Comparison of ENCODE assay signal across 8 cellular contexts in the genomic region with DNA sequence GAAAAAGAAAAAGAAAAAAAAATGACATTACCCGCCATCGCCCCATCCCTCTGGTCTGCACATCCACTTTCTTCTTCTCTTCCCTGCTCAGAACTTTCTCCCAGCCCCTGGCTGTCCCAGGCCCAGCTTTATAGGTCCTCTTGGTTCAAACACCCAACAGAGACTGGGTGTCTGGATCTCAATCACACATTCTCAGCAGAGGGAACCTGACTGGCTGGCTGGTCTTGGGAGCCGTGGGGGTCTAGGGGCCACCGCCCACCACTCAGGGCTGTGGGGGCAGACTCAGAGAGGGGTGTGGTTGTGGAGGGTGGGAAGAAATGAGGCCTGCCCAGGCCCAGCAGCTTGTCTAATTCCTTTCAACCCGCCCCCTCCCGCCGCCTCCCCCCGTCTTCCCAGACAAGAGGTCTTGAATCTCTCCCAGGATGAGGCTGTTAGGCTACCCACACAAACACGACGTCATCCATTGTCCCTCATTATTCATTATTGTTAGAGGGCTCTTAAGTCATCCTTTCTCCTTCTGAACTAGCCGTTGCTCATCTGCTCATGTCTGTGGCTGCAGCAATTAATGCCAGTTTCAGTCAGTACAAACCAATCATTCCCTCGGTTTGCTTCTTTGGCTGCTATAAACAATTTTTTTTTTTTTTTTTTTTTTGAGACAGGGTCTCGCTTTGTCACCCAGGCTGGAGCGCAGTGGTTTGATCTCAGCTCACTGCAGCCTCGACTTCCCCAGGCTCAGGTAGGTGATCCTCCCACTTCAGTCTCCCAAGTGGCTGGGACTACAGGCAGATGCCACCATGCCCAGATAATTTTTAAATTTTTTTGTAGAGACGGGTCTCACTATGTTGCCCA.
A peak's percentile ranks its signal among the peaks of the same experiment; 100 is the strongest.
DNase-seq lines count a peak whose midpoint lies in the region; ATAC-seq and TF ChIP-seq lines count a peak whose summit lies in the region.

No MANE protein-coding gene starts in this region.

- peak; percentile 53 for ATAC-seq in SK-N-SH treated with all-trans-retinoic acid at 6 μM for 48 hours
- no peak for ATAC-seq in GM18505 (IDR thresholded peaks at IDR 0.05; ENCODE audit: unreplicated experiment)
- no peak for ATAC-seq in HG03565 (IDR thresholded peaks at IDR 0.05; ENCODE audit: unreplicated experiment)
- no peak for ATAC-seq in HG03571 (IDR thresholded peaks at IDR 0.05; ENCODE audit: unreplicated experiment)

- DNase-seq in NCI-H524 (lab: John Stamatoyannopoulos, UW): peak; percentile 14 to 57
- no peak for DNase-seq in NCI-H524 treated with DMSO at 0.1 percent for 48 hours (lab: John Stamatoyannopoulos, UW)
- DNase-seq in hypothalamus (lab: John Stamatoyannopoulos, UW): peak in 37 of 51 donors; percentile 2 to 81 (median 38)
- peak; percentile 44 for DNase-seq in stromal cell of bone marrow (ENCODE audit: low read depth)

- no peak for TF ChIP-seq POLR2A in GM18505 (IDR thresholded peaks at IDR 0.05; ENCODE audit: borderline replicate concordance, extremely low read depth, insufficient read depth, insufficient read length)

TF ChIP-seq in SK-N-SH treated with all-trans-retinoic acid at 6 μM for 48 hours, 23 proteins besides CTCF, POLR2A, EP300 and RAD21:
- no peak for TF ChIP-seq GLIS3 (CRISPR knock-in tag; IDR thresholded peaks at IDR 0.05)
- no peak for TF ChIP-seq SNAI2 (CRISPR knock-in tag; IDR thresholded peaks at IDR 0.05)
- TF ChIP-seq, protein P1, sequence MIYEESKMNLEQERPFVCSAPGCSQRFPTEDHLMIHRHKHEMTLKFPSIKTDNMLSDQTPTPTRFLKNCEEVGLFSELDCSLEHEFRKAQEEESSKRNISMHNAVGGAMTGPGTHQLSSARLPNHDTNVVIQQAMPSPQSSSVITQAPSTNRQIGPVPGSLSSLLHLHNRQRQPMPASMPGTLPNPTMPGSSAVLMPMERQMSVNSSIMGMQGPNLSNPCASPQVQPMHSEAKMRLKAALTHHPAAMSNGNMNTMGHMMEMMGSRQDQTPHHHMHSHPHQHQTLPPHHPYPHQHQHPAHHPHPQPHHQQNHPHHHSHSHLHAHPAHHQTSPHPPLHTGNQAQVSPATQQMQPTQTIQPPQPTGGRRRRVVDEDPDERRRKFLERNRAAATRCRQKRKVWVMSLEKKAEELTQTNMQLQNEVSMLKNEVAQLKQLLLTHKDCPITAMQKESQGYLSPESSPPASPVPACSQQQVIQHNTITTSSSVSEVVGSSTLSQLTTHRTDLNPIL (CRISPR knock-in tag; IDR thresholded peaks at IDR 0.05; ENCODE audit: low read depth): no peak
- TF ChIP-seq, protein P2, sequence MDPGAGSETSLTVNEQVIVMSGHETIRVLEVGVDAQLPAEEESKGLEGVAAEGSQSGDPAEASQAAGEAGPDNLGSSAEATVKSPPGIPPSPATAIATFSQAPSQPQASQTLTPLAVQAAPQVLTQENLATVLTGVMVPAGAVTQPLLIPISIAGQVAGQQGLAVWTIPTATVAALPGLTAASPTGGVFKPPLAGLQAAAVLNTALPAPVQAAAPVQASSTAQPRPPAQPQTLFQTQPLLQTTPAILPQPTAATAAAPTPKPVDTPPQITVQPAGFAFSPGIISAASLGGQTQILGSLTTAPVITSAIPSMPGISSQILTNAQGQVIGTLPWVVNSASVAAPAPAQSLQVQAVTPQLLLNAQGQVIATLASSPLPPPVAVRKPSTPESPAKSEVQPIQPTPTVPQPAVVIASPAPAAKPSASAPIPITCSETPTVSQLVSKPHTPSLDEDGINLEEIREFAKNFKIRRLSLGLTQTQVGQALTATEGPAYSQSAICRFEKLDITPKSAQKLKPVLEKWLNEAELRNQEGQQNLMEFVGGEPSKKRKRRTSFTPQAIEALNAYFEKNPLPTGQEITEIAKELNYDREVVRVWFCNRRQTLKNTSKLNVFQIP (CRISPR knock-in tag; IDR thresholded peaks at IDR 0.05; ENCODE audit: borderline replicate concordance, low read depth): no peak
- TF ChIP-seq, protein P3, sequence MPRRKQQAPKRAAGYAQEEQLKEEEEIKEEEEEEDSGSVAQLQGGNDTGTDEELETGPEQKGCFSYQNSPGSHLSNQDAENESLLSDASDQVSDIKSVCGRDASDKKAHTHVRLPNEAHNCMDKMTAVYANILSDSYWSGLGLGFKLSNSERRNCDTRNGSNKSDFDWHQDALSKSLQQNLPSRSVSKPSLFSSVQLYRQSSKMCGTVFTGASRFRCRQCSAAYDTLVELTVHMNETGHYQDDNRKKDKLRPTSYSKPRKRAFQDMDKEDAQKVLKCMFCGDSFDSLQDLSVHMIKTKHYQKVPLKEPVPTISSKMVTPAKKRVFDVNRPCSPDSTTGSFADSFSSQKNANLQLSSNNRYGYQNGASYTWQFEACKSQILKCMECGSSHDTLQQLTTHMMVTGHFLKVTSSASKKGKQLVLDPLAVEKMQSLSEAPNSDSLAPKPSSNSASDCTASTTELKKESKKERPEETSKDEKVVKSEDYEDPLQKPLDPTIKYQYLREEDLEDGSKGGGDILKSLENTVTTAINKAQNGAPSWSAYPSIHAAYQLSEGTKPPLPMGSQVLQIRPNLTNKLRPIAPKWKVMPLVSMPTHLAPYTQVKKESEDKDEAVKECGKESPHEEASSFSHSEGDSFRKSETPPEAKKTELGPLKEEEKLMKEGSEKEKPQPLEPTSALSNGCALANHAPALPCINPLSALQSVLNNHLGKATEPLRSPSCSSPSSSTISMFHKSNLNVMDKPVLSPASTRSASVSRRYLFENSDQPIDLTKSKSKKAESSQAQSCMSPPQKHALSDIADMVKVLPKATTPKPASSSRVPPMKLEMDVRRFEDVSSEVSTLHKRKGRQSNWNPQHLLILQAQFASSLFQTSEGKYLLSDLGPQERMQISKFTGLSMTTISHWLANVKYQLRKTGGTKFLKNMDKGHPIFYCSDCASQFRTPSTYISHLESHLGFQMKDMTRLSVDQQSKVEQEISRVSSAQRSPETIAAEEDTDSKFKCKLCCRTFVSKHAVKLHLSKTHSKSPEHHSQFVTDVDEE (CRISPR knock-in tag; IDR thresholded peaks at IDR 0.05): no peak
- no peak for TF ChIP-seq ZFP3 (CRISPR knock-in tag; IDR thresholded peaks at IDR 0.05)
- TF ChIP-seq PPARA (CRISPR knock-in tag; IDR thresholded peaks at IDR 0.05; ENCODE audit: borderline replicate concordance): no peak
- no peak for TF ChIP-seq ZNF70 (CRISPR knock-in tag; IDR thresholded peaks at IDR 0.05)
- no peak for TF ChIP-seq ZNF8 (CRISPR knock-in tag; IDR thresholded peaks at IDR 0.05)
- TF ChIP-seq ZC3H10 (CRISPR knock-in tag; IDR thresholded peaks at IDR 0.05): no peak
- no peak for TF ChIP-seq CSDC2 (CRISPR knock-in tag; IDR thresholded peaks at IDR 0.05)
- TF ChIP-seq ARNTL (CRISPR knock-in tag; IDR thresholded peaks at IDR 0.05; ENCODE audit: borderline replicate concordance, low read depth): no peak
- TF ChIP-seq, protein P4, sequence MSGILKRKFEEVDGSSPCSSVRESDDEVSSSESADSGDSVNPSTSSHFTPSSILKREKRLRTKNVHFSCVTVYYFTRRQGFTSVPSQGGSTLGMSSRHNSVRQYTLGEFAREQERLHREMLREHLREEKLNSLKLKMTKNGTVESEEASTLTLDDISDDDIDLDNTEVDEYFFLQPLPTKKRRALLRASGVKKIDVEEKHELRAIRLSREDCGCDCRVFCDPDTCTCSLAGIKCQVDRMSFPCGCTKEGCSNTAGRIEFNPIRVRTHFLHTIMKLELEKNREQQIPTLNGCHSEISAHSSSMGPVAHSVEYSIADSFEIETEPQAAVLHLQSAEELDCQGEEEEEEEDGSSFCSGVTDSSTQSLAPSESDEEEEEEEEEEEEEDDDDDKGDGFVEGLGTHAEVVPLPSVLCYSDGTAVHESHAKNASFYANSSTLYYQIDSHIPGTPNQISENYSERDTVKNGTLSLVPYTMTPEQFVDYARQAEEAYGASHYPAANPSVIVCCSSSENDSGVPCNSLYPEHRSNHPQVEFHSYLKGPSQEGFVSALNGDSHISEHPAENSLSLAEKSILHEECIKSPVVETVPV (CRISPR knock-in tag; IDR thresholded peaks at IDR 0.05): no peak
- no peak for TF ChIP-seq BACH2 (CRISPR knock-in tag; IDR thresholded peaks at IDR 0.05; ENCODE audit: borderline replicate concordance)
- no peak for TF ChIP-seq ZFP30 (CRISPR knock-in tag; IDR thresholded peaks at IDR 0.05)
- TF ChIP-seq RARB (CRISPR knock-in tag; IDR thresholded peaks at IDR 0.05): no peak
- no peak for TF ChIP-seq OSR1 (CRISPR knock-in tag; IDR thresholded peaks at IDR 0.05)
- TF ChIP-seq ZNF565 (CRISPR knock-in tag; conservative IDR thresholded peaks at IDR 0.05; ENCODE audit: low read depth): no peak
TF ChIP-seq in SK-N-SH treated with all-trans-retinoic acid at 6 μM for 48 hours: peak in this region for 0.
